In the genomic region with DNA sequence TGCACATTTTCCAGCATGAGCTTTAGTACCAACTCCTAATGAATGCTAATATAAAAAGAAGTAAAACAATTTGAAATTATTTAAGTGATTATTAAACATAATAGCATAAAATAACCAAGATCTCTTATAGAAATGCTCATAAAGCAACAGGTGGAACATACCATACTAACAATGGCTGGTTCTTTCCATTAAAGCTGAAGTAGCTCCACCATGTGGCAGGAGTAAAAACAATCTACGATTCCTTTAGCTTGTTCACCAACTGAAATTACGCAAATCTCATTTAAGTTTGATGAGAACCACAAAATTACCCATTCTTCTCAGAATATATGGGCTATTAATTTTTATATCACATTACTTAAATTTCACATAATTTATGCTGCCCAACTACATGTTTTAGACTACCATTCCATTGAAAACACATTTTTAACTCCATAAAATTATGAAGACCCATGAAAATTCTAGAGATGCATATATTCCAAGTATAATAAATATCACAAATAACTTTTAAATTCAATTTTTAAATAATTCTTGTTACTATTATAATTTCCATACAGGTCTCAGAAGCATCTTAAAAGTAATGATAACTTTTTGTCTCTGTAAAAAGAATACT, we compare ENCODE assay signal across 8 cellular contexts.
DNase-seq lines count a peak whose midpoint lies in the region; ATAC-seq, FAIRE-seq and TF ChIP-seq lines count a peak whose summit lies in the region.

No MANE protein-coding gene starts in this region.

- peak; percentile 91 for FAIRE-seq in frontal cortex (lab: Jason Lieb, UNC)

- H3K4me1 ChIP-seq in stomach: peaks cover 5 to 20% (median 12%) of the 10 kb centered on the region in 4 donors

- DNase-seq in Daoy (ENCODE audit: low read depth) (peak; percentile 44), SK-N-MC (ENCODE audit: low read depth, low spot score) (peak; percentile 51), frontal cortex (ENCODE audit: low spot score in 2 of 2) (peak in 1 of 2 donors; percentile 18), stomach (no peak), 8988T (no peak)

- WGBS in stomach, 5 donors: 0 to 28% (median 3%) methylated on average over 2 of the region's 2 CpGs

- ATAC-seq in HG02588 (IDR thresholded peaks at IDR 0.05; ENCODE audit: unreplicated experiment) (no peak), GM21367 (IDR thresholded peaks at IDR 0.05; ENCODE audit: unreplicated experiment) (no peak)

- H3K36me3 ChIP-seq in KOPT-K1 (ENCODE audit: insufficient read depth, low read length) (no peaks in the 10 kb centered on the region), SK-N-MC (ENCODE audit: insufficient read depth, low read length) (no peaks in the 10 kb centered on the region), stomach (no peaks in the 10 kb centered on the region)

- H3K4me3 ChIP-seq in SK-N-MC: no peak overlapping the region
- H3K4me3 ChIP-seq in stomach: no peak overlapping the region

- peak in 4 of 7 experiments; percentile 48 to 60 (median 50) for TF ChIP-seq CTCF in stomach (IDR thresholded peaks at IDR 0.05)

- intact Hi-C loops in stomach (cut with DNase I; ENCODE audit: low total_unique reads): no loop called here

- no peaks in the 10 kb centered on the region for H3K9me3 ChIP-seq in KOPT-K1 (ENCODE audit: insufficient read depth, low read length, poor library complexity, severe bottlenecking)
- H3K9me3 ChIP-seq in SK-N-MC (ENCODE audit: low read depth, low read length): no peaks in the 10 kb centered on the region
- H3K9me3 ChIP-seq in stomach: no peaks in the 10 kb centered on the region

- no peak for TF ChIP-seq EP300 in stomach (IDR thresholded peaks at IDR 0.05)

- TF ChIP-seq POLR2A in stomach (IDR thresholded peaks at IDR 0.05): no peak

- no peaks in the 10 kb centered on the region for H3K27me3 ChIP-seq in stomach

- H3K27ac ChIP-seq in KOPT-K1 (ENCODE audit: low read depth, low read length, poor library complexity, severe bottlenecking): peak overlapping the region; percentile 83
- no peak overlapping the region for H3K27ac ChIP-seq in SK-N-MC
- no peak overlapping the region for H3K27ac ChIP-seq in stomach

- H3K9ac ChIP-seq in SK-N-MC (ENCODE audit: insufficient read length): no peak overlapping the region

Comparison
In these comparisons a context has a peak if more than half of its experiments do, and no peak if none do; other contexts are left out.
1. DNase-seq: peak in Daoy (single experiment) and SK-N-MC (single experiment); none in stomach (single experiment) and 8988T (single experiment).